Comparison of ENCODE assay signal across 31 cellular contexts in genomic region chr9:98303556-98304125, GRCh38.
"Had no signal": no experiment of that assay in that cellular context is flagged by ENCODE, and none has a peak within 500 bp of the region (broad histone marks: within the 10 kb centered on the region; RNA-seq: fewer than 3 reads in every experiment).

No MANE protein-coding gene starts in this region.

- DNase-seq: activated CD4-positive, alpha-beta T cell treated with anti-CD3 and anti-CD28 coated beads for 48 hours; activated CD4-positive, alpha-beta T cell treated with anti-CD3 and anti-CD28 coated beads, Interleukin-2, amount 50 U/mL, for 48 hours; activated CD8-positive, alpha-beta memory T cell treated with anti-CD3 and anti-CD28 coated beads for 24 hours; activated gamma-delta T cell; activated naive CD4-positive, alpha-beta T cell treated with anti-CD3 and anti-CD28 coated beads, Interleukin-2, amount 10 ng/mL, durations not matched to agents 7 days and 5 days; amniotic stem cell; brain microvascular endothelial cell; cortex of kidney; left ventricle myocardium inferior; occipital lobe; stimulated activated CD4-positive, alpha-beta T cell treated with anti-CD3 and anti-CD28 coated beads, Interleukin-1b, Interleukin-23, amount 100 ng/mL, for 48 hours; stimulated activated CD4-positive, alpha-beta T cell treated with anti-CD3 and anti-CD28 coated beads, Interleukin-4, amount 100 ng/mL, for 4 hours; stimulated activated CD8-positive, alpha-beta memory T cell treated with anti-CD3 and anti-CD28 coated beads, Interleukin-4, amount 100 ng/mL, for 48 hours; T-helper 1 cell; testis; transverse colon; uterus; WERI-Rb-1 had no signal

- H3K9ac ChIP-seq: parathyroid adenoma had no signal

- H3K27me3 Mint-ChIP-seq: stimulated activated memory B cell treated with anti-CD40 and anti-IgM and Interleukin-4, amounts not matched to agents 10 μg/mL and 1 μg/mL and 100 μg/mL, for 72 hours had no signal

- H3K4me1 Mint-ChIP-seq: stimulated activated memory B cell treated with anti-CD40 and anti-IgM and Interleukin-4, amounts not matched to agents 10 μg/mL and 1 μg/mL and 100 μg/mL, for 72 hours had no signal

- H3K27me3 ChIP-seq: brain microvascular endothelial cell, right atrium auricular region, testis, transverse colon, uterus had no signal

- H3K36me3 Mint-ChIP-seq: activated naive CD4-positive, alpha-beta T cell treated with anti-CD3 and anti-CD28 coated beads, Interleukin-2, amount 10 ng/mL, durations not matched to agents 7 days and 5 days; stimulated activated memory B cell treated with anti-CD40 and anti-IgM and Interleukin-4, amounts not matched to agents 10 μg/mL and 1 μg/mL and 100 μg/mL, for 72 hours had no signal

- H3K9me3 Mint-ChIP-seq: activated naive CD4-positive, alpha-beta T cell treated with anti-CD3 and anti-CD28 coated beads, Interleukin-2, amount 10 ng/mL, durations not matched to agents 7 days and 5 days; activated T-helper 1 cell treated with anti-CD3 and anti-CD28 coated beads, Interleukin-12 subunit alpha, Interleukin-12 subunit beta, Interleukin-2, Interleukin-4 antibody, amounts not matched to agents 30 ng/mL and 10 ng/mL and 1 ng/mL, durations not matched to agents 14 hours and 24 hours and 36 hours; nephron; stimulated activated memory B cell treated with anti-CD40 and anti-IgM and Interleukin-4, amounts not matched to agents 10 μg/mL and 1 μg/mL and 100 μg/mL, for 72 hours; T-helper 2 cell treated with Interferon-gamma antibody and Interleukin-4, amounts not matched to agents 5 μg/mL and 100 μg/mL, for 36 hours had no signal

- H2AFZ ChIP-seq: parathyroid adenoma had no signal

- FAIRE-seq: astrocyte, endometrium, frontal cortex, islet of Langerhans had no signal

- H3K36me3 ChIP-seq: brain microvascular endothelial cell, left ventricle myocardium inferior, right atrium auricular region, transverse colon, uterus had no signal

- H3K4me1 ChIP-seq: parathyroid adenoma, transverse colon, uterus had no signal

- H3K4me3 Mint-ChIP-seq: activated naive CD4-positive, alpha-beta T cell treated with anti-CD3 and anti-CD28 coated beads, Interleukin-2, amount 10 ng/mL, durations not matched to agents 7 days and 5 days; activated T-helper 1 cell treated with anti-CD3 and anti-CD28 coated beads, Interleukin-12 subunit alpha, Interleukin-12 subunit beta, Interleukin-2, Interleukin-4 antibody, amounts not matched to agents 30 ng/mL and 10 ng/mL and 1 ng/mL, durations not matched to agents 14 hours and 24 hours and 36 hours; stimulated activated memory B cell treated with anti-CD40 and anti-IgM and Interleukin-4, amounts not matched to agents 10 μg/mL and 1 μg/mL and 100 μg/mL, for 72 hours; T-helper 2 cell treated with Interferon-gamma antibody and Interleukin-4, amounts not matched to agents 5 μg/mL and 100 μg/mL, for 36 hours had no signal

- H3K4me2 ChIP-seq: smooth muscle cell had no signal

- H3K27ac ChIP-seq: brain microvascular endothelial cell, left ventricle myocardium inferior, parathyroid adenoma, right atrium auricular region, testis, transverse colon, uterus, WERI-Rb-1 had no signal

- H3K79me2 ChIP-seq: parathyroid adenoma had no signal

- H3K4me3 ChIP-seq: left ventricle myocardium inferior, lung, right atrium auricular region, smooth muscle cell, testis, transverse colon, uterus had no signal

- H3K27ac Mint-ChIP-seq: activated naive CD4-positive, alpha-beta T cell treated with anti-CD3 and anti-CD28 coated beads, Interleukin-2, amount 10 ng/mL, durations not matched to agents 7 days and 5 days; activated T-helper 1 cell treated with anti-CD3 and anti-CD28 coated beads, Interleukin-12 subunit alpha, Interleukin-12 subunit beta, Interleukin-2, Interleukin-4 antibody, amounts not matched to agents 30 ng/mL and 10 ng/mL and 1 ng/mL, durations not matched to agents 14 hours and 24 hours and 36 hours; nephron; stimulated activated memory B cell treated with anti-CD40 and anti-IgM and Interleukin-4, amounts not matched to agents 10 μg/mL and 1 μg/mL and 100 μg/mL, for 72 hours; T-helper 2 cell treated with Interferon-gamma antibody and Interleukin-4, amounts not matched to agents 5 μg/mL and 100 μg/mL, for 36 hours had no signal

- ATAC-seq: activated CD4-positive, CD25-positive, alpha-beta regulatory T cell treated with anti-CD3 and anti-CD28 coated beads, Interleukin-2, amount 50 U/mL, for 24 hours; stimulated activated memory B cell treated with anti-CD40 and anti-IgM and Interleukin-4, amounts not matched to agents 10 μg/mL and 1 μg/mL and 100 μg/mL, for 72 hours had no signal

- H3K9me3 ChIP-seq: left ventricle myocardium inferior, right atrium auricular region, testis, transverse colon, uterus had no signal
